ENCODE assay signal across 1 cellular context in the genomic region with DNA sequence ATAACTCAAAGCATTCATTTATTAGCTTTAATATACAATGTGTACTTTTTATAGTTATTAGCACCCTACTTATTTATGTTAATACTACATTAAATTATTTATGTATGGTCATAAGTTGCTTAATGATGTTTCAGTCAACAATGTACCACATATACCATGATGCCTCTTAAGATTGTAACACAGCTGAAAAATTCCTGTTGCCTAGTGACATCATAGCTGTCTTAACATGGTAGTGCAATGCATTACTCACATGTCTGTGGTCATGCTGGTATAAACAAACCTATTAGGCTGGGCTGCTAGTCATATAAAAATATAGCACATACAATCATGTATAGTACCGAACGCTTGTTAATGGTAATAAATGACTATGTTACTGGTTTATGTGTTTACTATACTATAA.
TF ChIP-seq lines count a peak whose summit lies in the region.

No MANE protein-coding gene starts in this region.

TF ChIP-seq in HEK293, 187 proteins besides CTCF, POLR2A, EP300 and RAD21 (continued from another document):
- TF ChIP-seq, protein P1, sequence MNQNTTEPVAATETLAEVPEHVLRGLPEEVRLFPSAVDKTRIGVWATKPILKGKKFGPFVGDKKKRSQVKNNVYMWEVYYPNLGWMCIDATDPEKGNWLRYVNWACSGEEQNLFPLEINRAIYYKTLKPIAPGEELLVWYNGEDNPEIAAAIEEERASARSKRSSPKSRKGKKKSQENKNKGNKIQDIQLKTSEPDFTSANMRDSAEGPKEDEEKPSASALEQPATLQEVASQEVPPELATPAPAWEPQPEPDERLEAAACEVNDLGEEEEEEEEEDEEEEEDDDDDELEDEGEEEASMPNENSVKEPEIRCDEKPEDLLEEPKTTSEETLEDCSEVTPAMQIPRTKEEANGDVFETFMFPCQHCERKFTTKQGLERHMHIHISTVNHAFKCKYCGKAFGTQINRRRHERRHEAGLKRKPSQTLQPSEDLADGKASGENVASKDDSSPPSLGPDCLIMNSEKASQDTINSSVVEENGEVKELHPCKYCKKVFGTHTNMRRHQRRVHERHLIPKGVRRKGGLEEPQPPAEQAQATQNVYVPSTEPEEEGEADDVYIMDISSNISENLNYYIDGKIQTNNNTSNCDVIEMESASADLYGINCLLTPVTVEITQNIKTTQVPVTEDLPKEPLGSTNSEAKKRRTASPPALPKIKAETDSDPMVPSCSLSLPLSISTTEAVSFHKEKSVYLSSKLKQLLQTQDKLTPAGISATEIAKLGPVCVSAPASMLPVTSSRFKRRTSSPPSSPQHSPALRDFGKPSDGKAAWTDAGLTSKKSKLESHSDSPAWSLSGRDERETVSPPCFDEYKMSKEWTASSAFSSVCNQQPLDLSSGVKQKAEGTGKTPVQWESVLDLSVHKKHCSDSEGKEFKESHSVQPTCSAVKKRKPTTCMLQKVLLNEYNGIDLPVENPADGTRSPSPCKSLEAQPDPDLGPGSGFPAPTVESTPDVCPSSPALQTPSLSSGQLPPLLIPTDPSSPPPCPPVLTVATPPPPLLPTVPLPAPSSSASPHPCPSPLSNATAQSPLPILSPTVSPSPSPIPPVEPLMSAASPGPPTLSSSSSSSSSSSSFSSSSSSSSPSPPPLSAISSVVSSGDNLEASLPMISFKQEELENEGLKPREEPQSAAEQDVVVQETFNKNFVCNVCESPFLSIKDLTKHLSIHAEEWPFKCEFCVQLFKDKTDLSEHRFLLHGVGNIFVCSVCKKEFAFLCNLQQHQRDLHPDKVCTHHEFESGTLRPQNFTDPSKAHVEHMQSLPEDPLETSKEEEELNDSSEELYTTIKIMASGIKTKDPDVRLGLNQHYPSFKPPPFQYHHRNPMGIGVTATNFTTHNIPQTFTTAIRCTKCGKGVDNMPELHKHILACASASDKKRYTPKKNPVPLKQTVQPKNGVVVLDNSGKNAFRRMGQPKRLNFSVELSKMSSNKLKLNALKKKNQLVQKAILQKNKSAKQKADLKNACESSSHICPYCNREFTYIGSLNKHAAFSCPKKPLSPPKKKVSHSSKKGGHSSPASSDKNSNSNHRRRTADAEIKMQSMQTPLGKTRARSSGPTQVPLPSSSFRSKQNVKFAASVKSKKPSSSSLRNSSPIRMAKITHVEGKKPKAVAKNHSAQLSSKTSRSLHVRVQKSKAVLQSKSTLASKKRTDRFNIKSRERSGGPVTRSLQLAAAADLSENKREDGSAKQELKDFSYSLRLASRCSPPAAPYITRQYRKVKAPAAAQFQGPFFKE (tag by site-specific recombination; IDR thresholded peaks at IDR 0.05; ENCODE audit: borderline replicate concordance): no peak
- TF ChIP-seq ZNF623 (tag by site-specific recombination; IDR thresholded peaks at IDR 0.05): no peak
- no peak for TF ChIP-seq ZFHX2 (tag by site-specific recombination; conservative IDR thresholded peaks at IDR 0.05)
- TF ChIP-seq ZNF561 (tag by site-specific recombination; IDR thresholded peaks at IDR 0.05; ENCODE audit: borderline replicate concordance): no peak
- no peak for TF ChIP-seq ZNF677 (tag by site-specific recombination; IDR thresholded peaks at IDR 0.05)
- TF ChIP-seq, protein P2, sequence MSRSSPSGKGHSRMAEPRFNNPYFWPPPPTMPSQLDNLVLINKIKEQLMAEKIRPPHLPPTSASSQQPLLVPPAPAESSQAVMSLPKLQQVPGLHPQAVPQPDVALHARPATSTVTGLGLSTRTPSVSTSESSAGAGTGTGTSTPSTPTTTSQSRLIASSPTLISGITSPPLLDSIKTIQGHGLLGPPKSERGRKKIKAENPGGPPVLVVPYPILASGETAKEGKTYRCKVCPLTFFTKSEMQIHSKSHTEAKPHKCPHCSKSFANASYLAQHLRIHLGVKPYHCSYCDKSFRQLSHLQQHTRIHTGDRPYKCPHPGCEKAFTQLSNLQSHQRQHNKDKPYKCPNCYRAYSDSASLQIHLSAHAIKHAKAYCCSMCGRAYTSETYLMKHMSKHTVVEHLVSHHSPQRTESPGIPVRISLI (tag by site-specific recombination; IDR thresholded peaks at IDR 0.05): no peak
